Comparison of ENCODE assay signal across 8 cellular contexts in genomic region chr20:49187330-49188100, GRCh38. TPM values are rescaled to one million over a fixed set of nuclear protein-coding genes. Genes with fewer than 3 reads are reported as not detected.
A peak's percentile ranks its signal among the peaks of the same experiment; 100 is the strongest.
DNase-seq lines count a peak whose midpoint lies in the region; ATAC-seq and TF ChIP-seq lines count a peak whose summit lies in the region.

No MANE protein-coding gene starts in this region.

- no TSS peak for BruUV-seq in IMR-90 (replicated peaks; lab: Mats Ljungman, UMichigan)

- DNase-seq in BE2C (no peak), IMR-90 (no peak), erythroblast (lab: John Stamatoyannopoulos, UW) (peak; percentile 86 to 91), NCI-H510A treated with DMSO at 0.1 percent for 48 hours (lab: John Stamatoyannopoulos, UW) (no peak), NCI-H1048 (lab: John Stamatoyannopoulos, UW) (no peak)
- peak; percentile 30 to 47 for DNase-seq in activated CD4-positive, alpha-beta T cell treated with anti-CD3 and anti-CD28 coated beads, Interleukin-2, amount 50 U/mL, for 48 hours

- H3K27me3 ChIP-seq in BE2C (no peaks in the 10 kb centered on the region), IMR-90 (ENCODE audit: control insufficient read depth, insufficient read depth, low read length) (no peaks in the 10 kb centered on the region), neuron (ENCODE audit: insufficient read depth, low read length) (no peaks in the 10 kb centered on the region)

- peak overlapping the region; percentile 0 for H3K14ac ChIP-seq in IMR-90 (replicated peaks; ENCODE audit: low read depth, low read length)

- POLR2A ChIA-PET in IMR-90 (lab: Charles Lee; ENCODE audit: unreplicated experiment), result interaction anchor here (0.5 to 0.6 kb wide), 2 partner anchors 18 to 1541 kb away, joined by 5 read pairs; no protein-coding TSS in a partner anchor

- H3K4me3 ChIP-seq in BE2C (ENCODE audit: low read depth, low read length) (peak overlapping the region; percentile 94), IMR-90 (ENCODE audit: insufficient read depth, low read depth, low read length) (peak overlapping the region; percentile 75), neuron (ENCODE audit: low read length) (peak overlapping the region; percentile 79)

- no peak overlapping the region for H2BK20ac ChIP-seq in IMR-90 (ENCODE audit: low read depth, low read length)

- TF ChIP-seq POLR2A in IMR-90 (IDR thresholded peaks at IDR 0.05; ENCODE audit: low read depth, low read length) (no peak), erythroblast (IDR thresholded peaks at IDR 0.05; ENCODE audit: low read length) (peak; percentile 54)

- peaks cover 44% of the 10 kb centered on the region for H4K20me1 ChIP-seq in IMR-90 (ENCODE audit: insufficient read depth, low read length)

- H3K56ac ChIP-seq in IMR-90 (ENCODE audit: extremely low read depth, insufficient read depth, low read length), result peak overlapping the region; percentile 39; the same call in 1 of the 2 replicates

- H3K36me3 ChIP-seq in BE2C (no peaks in the 10 kb centered on the region), IMR-90 (ENCODE audit: control insufficient read depth, insufficient read depth, low read length) (no peaks in the 10 kb centered on the region), neuron (ENCODE audit: insufficient read depth, low read length) (peaks cover 5% of the 10 kb centered on the region)

- peak overlapping the region; percentile 85 for H3K9ac ChIP-seq in IMR-90 (ENCODE audit: low read depth, low read length)

- H3K79me1 ChIP-seq in IMR-90 (ENCODE audit: low read depth in 1 of 2, low read length in 2 of 2), result peaks cover 5 to 34% of the 10 kb centered on the region in 2 experiments; a peak in 3 of 4 replicates

- no peak for TF ChIP-seq CTCF in BE2C (IDR thresholded peaks at IDR 0.05; ENCODE audit: low read depth, low read length)
- TF ChIP-seq CTCF in IMR-90 (conservative IDR thresholded peaks at IDR 0.05; ENCODE audit: low read depth, low read length), result no peak

- no peak overlapping the region for H4K8ac ChIP-seq in IMR-90 (ENCODE audit: low read depth in 2 of 2, low read length in 2 of 2)

- peak overlapping the region; percentile 97 for H2AK9ac ChIP-seq in IMR-90 (replicated peaks; ENCODE audit: low read depth, low read length, poor library complexity)

- H2BK5ac ChIP-seq in IMR-90 (ENCODE audit: low read depth, low read length, poor library complexity, severe bottlenecking), result peak overlapping the region; percentile 72

- TF ChIP-seq RAD21 in IMR-90 (IDR thresholded peaks at IDR 0.05; ENCODE audit: low read length), result no peak

- ATAC-seq in GM19395 (IDR thresholded peaks at IDR 0.05; ENCODE audit: unreplicated experiment) (peak; percentile 39), IMR-90 (ENCODE audit: low read depth) (peak; percentile 42)

- dilution Hi-C loops in IMR-90 (cut with HindIII; ENCODE audit: low sequenced_read_pairs, unreplicated experiment), result no loop called here

- no peaks in the 10 kb centered on the region for H3K9me1 ChIP-seq in IMR-90 (ENCODE audit: insufficient read depth, low read length)

- WGBS in IMR-90 (ENCODE audit: extremely low coverage in 2 of 2, insufficient read length in 1 of 2), 2 experiments, result 1% methylated on average over 9 of the region's 58 CpGs; no CpG with 5 or more reads in 1 of the 2 experiments

- H4K91ac ChIP-seq in IMR-90 (ENCODE audit: insufficient read depth, low read depth, low read length), result no peak overlapping the region

- H2AFZ ChIP-seq in IMR-90 (replicated peaks; ENCODE audit: low read length, poor library complexity), result peak overlapping the region; percentile 89
- peak overlapping the region; percentile 67 for H2AFZ ChIP-seq in neuron (ENCODE audit: low read depth, low read length)

- intact Hi-C loops in IMR-90 (cut with micrococcal nuclease), result loop anchor here (1.0 to 10.0 kb wide), 4 partner anchors 21 to 380 kb away; partner anchors contain the start of gene PTGIS

- H2BK120ac ChIP-seq in IMR-90 (ENCODE audit: low read depth, low read length), result 0 out of 2 replicates have a peak overlapping the region, but pooled peaks have one; percentile 29

- in situ Hi-C loops in IMR-90 (cut with MboI; ENCODE audit: low sequenced_read_pairs), result no loop called here

- no peak overlapping the region for H3K18ac ChIP-seq in IMR-90 (ENCODE audit: low read depth, low read length)

- peak overlapping the region; percentile 7; the same call in 1 of the 2 replicates for H2AK5ac ChIP-seq in IMR-90 (ENCODE audit: low read depth, low read length)

- H3K9me3 ChIP-seq in BE2C (no peaks in the 10 kb centered on the region), IMR-90 (ENCODE audit: control insufficient read depth, insufficient read depth, low read length) (no peaks in the 10 kb centered on the region), neuron (ENCODE audit: low read length) (no peaks in the 10 kb centered on the region)

- H3K4me2 ChIP-seq in IMR-90 (ENCODE audit: low read depth, low read length), result peak overlapping the region; percentile 91

- CTCF ChIA-PET in IMR-90 (lab: Yijun Ruan, JAX), result interaction anchor here (0.5 to 1.2 kb wide), 3 partner anchors 12 to 29 kb away, joined by 3 to 5 read pairs (median 4); no protein-coding TSS in a partner anchor

- peak overlapping the region; percentile 83 for H3K27ac ChIP-seq in IMR-90 (ENCODE audit: insufficient read depth, low read length)

- no peak overlapping the region for H2BK15ac ChIP-seq in IMR-90 (ENCODE audit: low read depth, low read length)

- no peak overlapping the region for H4K5ac ChIP-seq in IMR-90 (ENCODE audit: low read depth, low read length)

- peak overlapping the region; percentile 59 for H3K4ac ChIP-seq in IMR-90 (ENCODE audit: low read depth, low read length)

- H3K4me1 ChIP-seq in BE2C (no peaks in the 10 kb centered on the region), IMR-90 (ENCODE audit: control insufficient read depth, insufficient read depth, low read length) (no peaks in the 10 kb centered on the region), neuron (ENCODE audit: insufficient read depth, low read length) (peaks cover 7% of the 10 kb centered on the region)

- H3K23ac ChIP-seq in IMR-90 (ENCODE audit: low read depth, low read length), result peak overlapping the region; percentile 9

TF ChIP-seq in IMR-90, 13 proteins besides CTCF, POLR2A, EP300 and RAD21:
- TF ChIP-seq SMC3 (IDR thresholded peaks at IDR 0.05; ENCODE audit: low read depth, low read length) (no peak), NFE2L2 (IDR thresholded peaks at IDR 0.05; ENCODE audit: low read depth, low read length) (no peak), CEBPB (IDR thresholded peaks at IDR 0.05; ENCODE audit: low read depth, low read length) (no peak), MAZ (IDR thresholded peaks at IDR 0.05; ENCODE audit: borderline replicate concordance, low read depth, low read length) (no peak), BHLHE40 (IDR thresholded peaks at IDR 0.05; ENCODE audit: low read depth, low read length) (no peak), USF2 (IDR thresholded peaks at IDR 0.05; ENCODE audit: low read depth, low read length) (no peak), FOS (IDR thresholded peaks at IDR 0.05; ENCODE audit: low read depth, low read length) (no peak), RCOR1 (IDR thresholded peaks at IDR 0.05; ENCODE audit: insufficient replicate concordance, low read length) (no peak), MAFK (IDR thresholded peaks at IDR 0.05; ENCODE audit: low read depth, low read length) (no peak), CHD1 (IDR thresholded peaks at IDR 0.05; ENCODE audit: low read depth, low read length) (no peak), RFX5 (IDR thresholded peaks at IDR 0.05; ENCODE audit: low read depth, low read length) (no peak), ELK1 (IDR thresholded peaks at IDR 0.05; ENCODE audit: borderline replicate concordance, low read depth, low read length) (no peak), MXI1 (IDR thresholded peaks at IDR 0.05; ENCODE audit: borderline replicate concordance, low read depth, low read length) (no peak)

RNA-seq across cellular contexts. Expression of gene STAU1, which starts 0.6 kb away (rescaled TPM):
- polyA plus RNA-seq in BE2C (2012; ENCODE audit: insufficient read depth, insufficient read length, low read depth), result 71.9 TPM
- 35.3 and 43.9 TPM in 2 replicates for total RNA-seq in IMR-90 (2012; rRNA removed)
- 44.5 and 50.3 TPM in 2 replicates for polyA plus RNA-seq in IMR-90 (2012; rRNA removed)
- polyA plus RNA-seq in IMR-90 (2012; cell fraction: cytosol; rRNA removed), result 22.3 and 29.0 TPM in 2 replicates
- 11.2 and 31.2 TPM in 2 replicates for polyA plus RNA-seq in IMR-90 (2012; cell fraction: nucleus; rRNA removed; ENCODE audit: low replicate concordance)

RNA-seq across cellular contexts. Expression of gene DDX27, which starts 31.7 kb away (rescaled TPM):
- 162 TPM for polyA plus RNA-seq in BE2C (2012; ENCODE audit: insufficient read depth, insufficient read length, low read depth)
- 28.3 and 33.2 TPM in 2 replicates for total RNA-seq in IMR-90 (2012; rRNA removed)
- polyA plus RNA-seq in IMR-90 (2012; rRNA removed), result 36.7 and 44.5 TPM in 2 replicates
- polyA plus RNA-seq in IMR-90 (2012; cell fraction: cytosol; rRNA removed), result 30.9 and 31.3 TPM in 2 replicates
- 35.8 and 39.4 TPM in 2 replicates for polyA plus RNA-seq in IMR-90 (2012; cell fraction: nucleus; rRNA removed; ENCODE audit: low replicate concordance)

Comparison
In these comparisons a context has a peak if more than half of its experiments do, and no peak if none do; other contexts are left out.
1. DNase-seq: peak in activated CD4-positive, alpha-beta T cell treated with anti-CD3 and anti-CD28 coated beads, Interleukin-2, amount 50 U/mL, for 48 hours (2 of 2) and erythroblast (2 of 2); none in BE2C (single experiment), IMR-90 (single experiment), NCI-H510A treated with DMSO at 0.1 percent for 48 hours (single experiment) and NCI-H1048 (single experiment).
2. Peak in every context shown above with its lines, with median percentiles within 50 percentile points of each other: H3K4me3 ChIP-seq.